In genomic region chr5:67160985-67161384, GRCh38 we compare ENCODE assay signal across 8 cellular contexts. TPM values are rescaled to one million over a fixed set of nuclear protein-coding genes. Genes with fewer than 3 reads are reported as not detected.
DNase-seq lines count a peak whose midpoint lies in the region; ATAC-seq and TF ChIP-seq lines count a peak whose summit lies in the region.
"Had no signal": no experiment of that assay in that cellular context is flagged by ENCODE, and none has a peak within 500 bp of the region (broad histone marks: within the 10 kb centered on the region; RNA-seq: fewer than 3 reads in every experiment).

No MANE protein-coding gene starts in this region.

- no peaks in the 10 kb centered on the region for H3K9me3 Mint-ChIP-seq in stimulated activated naive CD8-positive, alpha-beta T cell treated with anti-CD3 and anti-CD28 coated beads, Interleukin-15, Interleukin-2, amounts not matched to agents 100 ng/mL and 50 ng/mL, for 24 hours

- TF ChIP-seq POLR2A in esophagus squamous epithelium (IDR thresholded peaks at IDR 0.05): no peak

- H3K27me3 ChIP-seq in esophagus squamous epithelium (no peaks in the 10 kb centered on the region), right cardiac atrium (ENCODE audit: control insufficient read depth, insufficient read depth) (no peaks in the 10 kb centered on the region)

- 21 to 26% methylated on average over 3 of the region's 3 CpGs for WGBS in esophagus squamous epithelium, 2 donors
- WGBS in right cardiac atrium: 75% methylated on average over 3 of the region's 3 CpGs

- peak overlapping the region; percentile 45 for H3K27ac Mint-ChIP-seq in stimulated activated naive CD8-positive, alpha-beta T cell treated with anti-CD3 and anti-CD28 coated beads, Interleukin-15, Interleukin-2, amounts not matched to agents 100 ng/mL and 50 ng/mL, for 24 hours

- H3K4me1 Mint-ChIP-seq in stimulated activated naive CD8-positive, alpha-beta T cell treated with anti-CD3 and anti-CD28 coated beads, Interleukin-15, Interleukin-2, amounts not matched to agents 100 ng/mL and 50 ng/mL, for 24 hours (ENCODE audit: low read depth): peaks cover 69% of the 10 kb centered on the region

- H3K27ac ChIP-seq in esophagus squamous epithelium (peak overlapping the region; percentile 18 to 75 (median 48)), right cardiac atrium (ENCODE audit: low read length) (no peak overlapping the region)

- peaks cover 9 to 52% (median 17%) of the 10 kb centered on the region in 3 donors for H3K4me1 ChIP-seq in esophagus squamous epithelium
- no peaks in the 10 kb centered on the region for H3K4me1 ChIP-seq in right cardiac atrium (ENCODE audit: control insufficient read depth, insufficient read depth, low read length)

- ATAC-seq in GM18858 (IDR thresholded peaks at IDR 0.05; ENCODE audit: unreplicated experiment) (no peak), right cardiac atrium (no peak), HG03342 (IDR thresholded peaks at IDR 0.05; ENCODE audit: unreplicated experiment) (no peak)

- intact Hi-C loops in esophagus squamous epithelium (cut with DNase I): loop anchor here (5.0 kb wide), 1 partner anchor 46 kb away; no protein-coding TSS in a partner anchor
- intact Hi-C loops in right cardiac atrium (cut with DNase I): no loop called here

- H3K4me3 ChIP-seq in esophagus squamous epithelium: no peak overlapping the region
- H3K4me3 ChIP-seq in right cardiac atrium (ENCODE audit: low read length): no peak overlapping the region

- H3K9me3 ChIP-seq in esophagus squamous epithelium (no peaks in the 10 kb centered on the region), right cardiac atrium (ENCODE audit: control insufficient read depth, low read length) (no peaks in the 10 kb centered on the region)

- DNase-seq in HS-5 (ENCODE audit: low read depth): peak; percentile 28
- DNase-seq in activated CD4-positive, alpha-beta T cell treated with anti-CD3 and anti-CD28 coated beads, Interleukin-2, amount 50 U/mL, for 4 hours: peak; percentile 39 to 40
- DNase-seq in esophagus squamous epithelium (lab: John Stamatoyannopoulos, UW): no peak
- no peak for DNase-seq in right cardiac atrium

- no peaks in the 10 kb centered on the region for H3K27me3 Mint-ChIP-seq in stimulated activated naive CD8-positive, alpha-beta T cell treated with anti-CD3 and anti-CD28 coated beads, Interleukin-15, Interleukin-2, amounts not matched to agents 100 ng/mL and 50 ng/mL, for 24 hours

- H3K4me3 Mint-ChIP-seq in stimulated activated naive CD8-positive, alpha-beta T cell treated with anti-CD3 and anti-CD28 coated beads, Interleukin-15, Interleukin-2, amounts not matched to agents 100 ng/mL and 50 ng/mL, for 24 hours: no peak overlapping the region

- H3K36me3 ChIP-seq in esophagus squamous epithelium: peaks cover 28 to 89% (median 35%) of the 10 kb centered on the region in 3 donors

- TF ChIP-seq CTCF in esophagus squamous epithelium (IDR thresholded peaks at IDR 0.05): no peak

- peaks cover 31% of the 10 kb centered on the region for H3K36me3 Mint-ChIP-seq in stimulated activated naive CD8-positive, alpha-beta T cell treated with anti-CD3 and anti-CD28 coated beads, Interleukin-15, Interleukin-2, amounts not matched to agents 100 ng/mL and 50 ng/mL, for 24 hours (ENCODE audit: low read depth)

RNA-seq across cellular contexts. Expression of gene CD180, which starts 35.6 kb away (rescaled TPM):
- 1 to 10 TPM in 1 of 4 donors, under 1 TPM in 2, not detected in 1; 0.13 to 1.3 (median 0.95) TPM for total RNA-seq in esophagus squamous epithelium
- 1 to 10 TPM in 2 of 4 donors, under 1 TPM in 2; 0.48 to 1.4 (median 0.88) TPM for total RNA-seq in right cardiac atrium
- polyA plus RNA-seq in right cardiac atrium: 0.11 TPM
- total RNA-seq: activated CD8-positive, alpha-beta memory T cell treated with anti-CD3 and anti-CD28 coated beads for 36 hours had no signal

Comparison
In these comparisons a context has a peak if more than half of its experiments do, and no peak if none do; other contexts are left out.
1. DNase-seq: peak in HS-5 (single experiment) and activated CD4-positive, alpha-beta T cell treated with anti-CD3 and anti-CD28 coated beads, Interleukin-2, amount 50 U/mL, for 4 hours (2 of 2); none in esophagus squamous epithelium (single experiment) and right cardiac atrium (0 of 3).